2 cellular contexts compared by ENCODE assay signal in genomic region chr20:53412600-53413187, GRCh38.
TF ChIP-seq lines count a peak whose summit lies in the region.

No MANE protein-coding gene starts in this region.

TF ChIP-seq in A549, 52 proteins besides CTCF, POLR2A, EP300 and RAD21 (continued from another document):
- TF ChIP-seq BCL3 (IDR thresholded peaks at IDR 0.05): no peak
- TF ChIP-seq MYC (IDR thresholded peaks at IDR 0.05; ENCODE audit: borderline replicate concordance, low read length): no peak
- no peak for TF ChIP-seq RARB (CRISPR knock-in tag; IDR thresholded peaks at IDR 0.05)
- no peak for TF ChIP-seq CEBPB (IDR thresholded peaks at IDR 0.05)
- TF ChIP-seq, protein P1, sequence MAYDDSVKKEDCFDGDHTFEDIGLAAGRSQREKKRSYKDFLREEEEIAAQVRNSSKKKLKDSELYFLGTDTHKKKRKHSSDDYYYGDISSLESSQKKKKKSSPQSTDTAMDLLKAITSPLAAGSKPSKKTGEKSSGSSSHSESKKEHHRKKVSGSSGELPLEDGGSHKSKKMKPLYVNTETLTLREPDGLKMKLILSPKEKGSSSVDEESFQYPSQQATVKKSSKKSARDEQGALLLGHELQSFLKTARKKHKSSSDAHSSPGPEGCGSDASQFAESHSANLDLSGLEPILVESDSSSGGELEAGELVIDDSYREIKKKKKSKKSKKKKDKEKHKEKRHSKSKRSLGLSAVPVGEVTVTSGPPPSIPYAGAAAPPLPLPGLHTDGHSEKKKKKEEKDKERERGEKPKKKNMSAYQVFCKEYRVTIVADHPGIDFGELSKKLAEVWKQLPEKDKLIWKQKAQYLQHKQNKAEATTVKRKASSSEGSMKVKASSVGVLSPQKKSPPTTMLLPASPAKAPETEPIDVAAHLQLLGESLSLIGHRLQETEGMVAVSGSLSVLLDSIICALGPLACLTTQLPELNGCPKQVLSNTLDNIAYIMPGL (CRISPR knock-in tag; IDR thresholded peaks at IDR 0.05; ENCODE audit: borderline replicate concordance): no peak
- no peak for TF ChIP-seq ESRRA (IDR thresholded peaks at IDR 0.05; ENCODE audit: borderline replicate concordance, low read length)
- no peak for TF ChIP-seq NFE2L2 (conservative IDR thresholded peaks at IDR 0.05; ENCODE audit: low read length)
- TF ChIP-seq, protein P2, sequence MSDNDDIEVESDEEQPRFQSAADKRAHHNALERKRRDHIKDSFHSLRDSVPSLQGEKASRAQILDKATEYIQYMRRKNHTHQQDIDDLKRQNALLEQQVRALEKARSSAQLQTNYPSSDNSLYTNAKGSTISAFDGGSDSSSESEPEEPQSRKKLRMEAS (IDR thresholded peaks at IDR 0.05): no peak
- no peak for TF ChIP-seq RFX5 (IDR thresholded peaks at IDR 0.05)
- no peak for TF ChIP-seq RCOR1 (IDR thresholded peaks at IDR 0.05; ENCODE audit: low read depth, low read length)
- TF ChIP-seq, protein P3, sequence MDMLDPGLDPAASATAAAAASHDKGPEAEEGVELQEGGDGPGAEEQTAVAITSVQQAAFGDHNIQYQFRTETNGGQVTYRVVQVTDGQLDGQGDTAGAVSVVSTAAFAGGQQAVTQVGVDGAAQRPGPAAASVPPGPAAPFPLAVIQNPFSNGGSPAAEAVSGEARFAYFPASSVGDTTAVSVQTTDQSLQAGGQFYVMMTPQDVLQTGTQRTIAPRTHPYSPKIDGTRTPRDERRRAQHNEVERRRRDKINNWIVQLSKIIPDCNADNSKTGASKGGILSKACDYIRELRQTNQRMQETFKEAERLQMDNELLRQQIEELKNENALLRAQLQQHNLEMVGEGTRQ (IDR thresholded peaks at IDR 0.05): no peak

TF ChIP-seq in GM23338, 12 proteins besides CTCF, POLR2A, EP300 and RAD21:
- TF ChIP-seq, protein P4, sequence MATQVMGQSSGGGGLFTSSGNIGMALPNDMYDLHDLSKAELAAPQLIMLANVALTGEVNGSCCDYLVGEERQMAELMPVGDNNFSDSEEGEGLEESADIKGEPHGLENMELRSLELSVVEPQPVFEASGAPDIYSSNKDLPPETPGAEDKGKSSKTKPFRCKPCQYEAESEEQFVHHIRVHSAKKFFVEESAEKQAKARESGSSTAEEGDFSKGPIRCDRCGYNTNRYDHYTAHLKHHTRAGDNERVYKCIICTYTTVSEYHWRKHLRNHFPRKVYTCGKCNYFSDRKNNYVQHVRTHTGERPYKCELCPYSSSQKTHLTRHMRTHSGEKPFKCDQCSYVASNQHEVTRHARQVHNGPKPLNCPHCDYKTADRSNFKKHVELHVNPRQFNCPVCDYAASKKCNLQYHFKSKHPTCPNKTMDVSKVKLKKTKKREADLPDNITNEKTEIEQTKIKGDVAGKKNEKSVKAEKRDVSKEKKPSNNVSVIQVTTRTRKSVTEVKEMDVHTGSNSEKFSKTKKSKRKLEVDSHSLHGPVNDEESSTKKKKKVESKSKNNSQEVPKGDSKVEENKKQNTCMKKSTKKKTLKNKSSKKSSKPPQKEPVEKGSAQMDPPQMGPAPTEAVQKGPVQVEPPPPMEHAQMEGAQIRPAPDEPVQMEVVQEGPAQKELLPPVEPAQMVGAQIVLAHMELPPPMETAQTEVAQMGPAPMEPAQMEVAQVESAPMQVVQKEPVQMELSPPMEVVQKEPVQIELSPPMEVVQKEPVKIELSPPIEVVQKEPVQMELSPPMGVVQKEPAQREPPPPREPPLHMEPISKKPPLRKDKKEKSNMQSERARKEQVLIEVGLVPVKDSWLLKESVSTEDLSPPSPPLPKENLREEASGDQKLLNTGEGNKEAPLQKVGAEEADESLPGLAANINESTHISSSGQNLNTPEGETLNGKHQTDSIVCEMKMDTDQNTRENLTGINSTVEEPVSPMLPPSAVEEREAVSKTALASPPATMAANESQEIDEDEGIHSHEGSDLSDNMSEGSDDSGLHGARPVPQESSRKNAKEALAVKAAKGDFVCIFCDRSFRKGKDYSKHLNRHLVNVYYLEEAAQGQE (IDR thresholded peaks at IDR 0.05; ENCODE audit: unreplicated experiment): no peak
- TF ChIP-seq JUNB (IDR thresholded peaks at IDR 0.05; ENCODE audit: unreplicated experiment) (no peak), POLR2AphosphoS5 (IDR thresholded peaks at IDR 0.05; ENCODE audit: low read depth) (no peak), ZNF331 (CRISPR knock-in tag; IDR thresholded peaks at IDR 0.05; ENCODE audit: low read depth) (no peak), EZH2phosphoT487 (IDR thresholded peaks at IDR 0.05; ENCODE audit: unreplicated experiment) (no peak), ZNF462 (CRISPR knock-in tag; IDR thresholded peaks at IDR 0.05) (no peak), CREB1 (CRISPR knock-in tag; IDR thresholded peaks at IDR 0.05; ENCODE audit: low read depth) (no peak), NANOG (IDR thresholded peaks at IDR 0.05; ENCODE audit: borderline replicate concordance) (no peak), ZNF114 (CRISPR knock-in tag; IDR thresholded peaks at IDR 0.05) (no peak), ETS1 (IDR thresholded peaks at IDR 0.05) (no peak), EZH2 (IDR thresholded peaks at IDR 0.05; ENCODE audit: low read depth, unreplicated experiment) (no peak), STAT1 (IDR thresholded peaks at IDR 0.05; ENCODE audit: unreplicated experiment) (no peak)
